Comparison of ENCODE assay signal across 8 cellular contexts in genomic region chr6:135851442-135852271, GRCh38. TPM values are rescaled to one million over a fixed set of nuclear protein-coding genes. Genes with fewer than 3 reads are reported as not detected.
A peak's percentile ranks its signal among the peaks of the same experiment; 100 is the strongest.
DNase-seq lines count a peak whose midpoint lies in the region; ATAC-seq and TF ChIP-seq lines count a peak whose summit lies in the region.

PDE7B (plus strand) TSS chr6:135851701.

- H3K4me2 ChIP-seq in SU-DHL-6 (ENCODE audit: low read depth, low read length, poor library complexity, severe bottlenecking) (peak within 1 kb of the TSS; percentile 32), hepatocyte (peak within 1 kb of the TSS; percentile 72)

- WGBS in hepatocyte (ENCODE audit: low lambda C conversion rate, missing lambda C conversion rate), result 21% methylated on average over 12 of the region's 12 CpGs

- DNase-seq in Caki2 (ENCODE audit: low read depth) (peak; percentile 86), HK-2 (ENCODE audit: unreplicated experiment) (peak; percentile 75), brain pericyte (ENCODE audit: low read depth, low spot score) (peak; percentile 89), hepatocyte (ENCODE audit: low spot score) (peak; percentile 87), renal cortical epithelial cell (ENCODE audit: low read depth) (peak; percentile 95), NCI-H128 (lab: John Stamatoyannopoulos, UW; ENCODE audit: unreplicated experiment) (no peak)

- H3K9ac ChIP-seq in SU-DHL-6 (ENCODE audit: low read length), result no peak within 1 kb of the TSS

- H3K79me2 ChIP-seq in SU-DHL-6 (ENCODE audit: insufficient read depth, low read length) (no peaks in the 10 kb centered on the region), hepatocyte (peaks cover 5% of the 10 kb centered on the region)

- no peaks in the 10 kb centered on the region for H3K9me2 ChIP-seq in SU-DHL-6 (replicated peaks; ENCODE audit: insufficient read depth, low read length)
- no peaks in the 10 kb centered on the region for H3K9me2 ChIP-seq in hepatocyte (replicated peaks; ENCODE audit: insufficient read depth)

- H4K20me1 ChIP-seq in SU-DHL-6 (ENCODE audit: low read depth, low read length) (no peaks in the 10 kb centered on the region), hepatocyte (ENCODE audit: insufficient read depth, poor library complexity, severe bottlenecking) (no peaks in the 10 kb centered on the region)

- TF ChIP-seq CTCF in SU-DHL-6 (IDR thresholded peaks at IDR 0.05; ENCODE audit: insufficient read depth, low read length, poor library complexity, severe bottlenecking) (no peak), hepatocyte (IDR thresholded peaks at IDR 0.05; ENCODE audit: poor library complexity) (no peak)

- H3K27me3 ChIP-seq in SU-DHL-6 (ENCODE audit: low read length) (no peaks in the 10 kb centered on the region), hepatocyte (no peaks in the 10 kb centered on the region)

- in situ Hi-C loops in Caki2 (cut with HindIII; ENCODE audit: low pct_unique_long_range_greater_than_20kb, low sequenced_read_pairs), result no loop called here

- H3F3A ChIP-seq in SU-DHL-6 (ENCODE audit: insufficient read depth), result no peaks in the 10 kb centered on the region

- peak; percentile 89 for ATAC-seq in GM21360 (IDR thresholded peaks at IDR 0.05; ENCODE audit: unreplicated experiment)

- H3K4me1 ChIP-seq in hepatocyte (ENCODE audit: insufficient read depth), result no peaks in the 10 kb centered on the region

- no peak within 1 kb of the TSS for H3K4me3 ChIP-seq in SU-DHL-6 (ENCODE audit: insufficient read depth, low read length, poor library complexity, severe bottlenecking)
- peak within 1 kb of the TSS; percentile 30 for H3K4me3 ChIP-seq in hepatocyte

- H2AFZ ChIP-seq in SU-DHL-6 (ENCODE audit: low read depth, low read length, severe bottlenecking) (peak within 1 kb of the TSS; percentile 69), hepatocyte (peak within 1 kb of the TSS; percentile 6)

- H3K9me3 ChIP-seq in SU-DHL-6 (ENCODE audit: insufficient read depth, low read length) (no peaks in the 10 kb centered on the region), hepatocyte (ENCODE audit: low read depth) (no peaks in the 10 kb centered on the region)

- H3K27ac ChIP-seq in SU-DHL-6 (ENCODE audit: low read depth, low read length) (no peak within 1 kb of the TSS), hepatocyte (peak within 1 kb of the TSS; percentile 73)

- H3K36me3 ChIP-seq in SU-DHL-6 (ENCODE audit: low read length) (no peaks in the 10 kb centered on the region), hepatocyte (replicated peaks; ENCODE audit: insufficient read depth, low read depth) (no peaks in the 10 kb centered on the region)

RNA-seq across cellular contexts. Expression of gene PDE7B, which starts in this region (rescaled TPM):
- total RNA-seq in Caki2 (2014; rRNA removed; shearing (Covaris generic); ENCODE audit: low replicate concordance), result 0.07 and 0.14 TPM in 2 replicates
- 7.2 and 9.2 TPM in 2 replicates for total RNA-seq in hepatocyte
- 1.2 and 3.4 TPM in 2 replicates for polyA plus RNA-seq in hepatocyte
- 0.35 and 3.2 TPM in 2 replicates for total RNA-seq in renal cortical epithelial cell

Comparison
In these comparisons a context has a peak if more than half of its experiments do, and no peak if none do; other contexts are left out.
1. Peak in DNase-seq in Caki2; RNA of the gene not detected or under 1 TPM.